ENCODE assay signal across 13 cellular contexts in the genomic region with DNA sequence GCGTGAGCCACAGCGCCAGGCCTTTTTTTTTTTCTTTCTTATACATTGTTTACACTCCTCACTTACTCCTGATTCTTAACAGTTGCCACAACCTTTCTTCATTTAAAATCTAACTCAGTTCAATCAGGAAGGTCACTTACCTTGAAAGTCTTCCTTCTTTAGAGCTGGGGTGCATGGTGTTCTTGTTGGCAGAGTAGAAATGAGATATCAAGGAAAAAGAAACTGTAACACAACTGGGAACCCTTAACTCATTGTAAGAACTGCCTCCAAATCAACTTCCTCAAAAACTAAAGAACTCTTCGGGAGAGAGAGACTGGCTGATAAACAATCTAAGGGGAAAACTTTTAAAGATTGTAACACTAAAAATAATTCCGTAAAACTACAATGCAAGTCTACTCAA. TPM values are rescaled to one million over a fixed set of nuclear protein-coding genes. Genes with fewer than 3 reads are reported as not detected.
DNase-seq lines count a peak whose midpoint lies in the region; ATAC-seq and TF ChIP-seq lines count a peak whose summit lies in the region.
"Had no signal": no experiment of that assay in that cellular context is flagged by ENCODE, and none has a peak within 500 bp of the region (broad histone marks: within the 10 kb centered on the region; RNA-seq: fewer than 3 reads in every experiment).

No MANE protein-coding gene starts in this region.

- no peak for TF ChIP-seq EP300 in tibial nerve (IDR thresholded peaks at IDR 0.05)

- H3K9me3 ChIP-seq in CD8-positive, alpha-beta memory T cell (ENCODE audit: low read length): no peaks in the 10 kb centered on the region
- H3K9me3 ChIP-seq in Peyer's patch (no peaks in the 10 kb centered on the region), tibial nerve (no peaks in the 10 kb centered on the region)

- TF ChIP-seq CTCF in HL-60 (IDR thresholded peaks at IDR 0.05; ENCODE audit: insufficient read depth, low read length): no peak
- no peak for TF ChIP-seq CTCF in WTC11 (IDR thresholded peaks at IDR 0.05)
- TF ChIP-seq CTCF in osteocyte (IDR thresholded peaks at IDR 0.05): no peak
- no peak for TF ChIP-seq CTCF in Peyer's patch (IDR thresholded peaks at IDR 0.05)
- TF ChIP-seq CTCF in tibial nerve (IDR thresholded peaks at IDR 0.05): no peak

- TF ChIP-seq POLR2A in Peyer's patch (IDR thresholded peaks at IDR 0.05) (no peak), tibial nerve (IDR thresholded peaks at IDR 0.05) (no peak)

- no peaks in the 10 kb centered on the region for H3K36me3 ChIP-seq in CD8-positive, alpha-beta memory T cell (ENCODE audit: insufficient read depth, low read length)
- no peaks in the 10 kb centered on the region for H3K36me3 ChIP-seq in Peyer's patch
- H3K36me3 ChIP-seq in tibial nerve: no peaks in the 10 kb centered on the region

- no peak overlapping the region for H3K27ac ChIP-seq in CD8-positive, alpha-beta memory T cell (ENCODE audit: low read depth, low read length)
- peak overlapping the region; percentile 85 for H3K27ac ChIP-seq in HL-60 (replicated peaks)
- H3K27ac ChIP-seq in Peyer's patch: no peak overlapping the region
- no peak overlapping the region for H3K27ac ChIP-seq in tibial nerve
- H3K27ac ChIP-seq: SK-N-MC had no signal

- ATAC-seq in WTC11 (no peak), GM19467 (IDR thresholded peaks at IDR 0.05; ENCODE audit: unreplicated experiment) (no peak)

- H3K4me1 Mint-ChIP-seq in CD8-positive, alpha-beta memory T cell: peaks cover 13 to 34% (median 27%) of the 10 kb centered on the region in 3 donors
- H3K4me1 Mint-ChIP-seq in WTC11 (peaks cover 26% of the 10 kb centered on the region), osteocyte (ENCODE audit: unreplicated experiment) (peaks cover 33% of the 10 kb centered on the region)

- H3K9me3 Mint-ChIP-seq in CD8-positive, alpha-beta memory T cell: no peaks in the 10 kb centered on the region
- no peaks in the 10 kb centered on the region for H3K9me3 Mint-ChIP-seq in WTC11
- no peaks in the 10 kb centered on the region for H3K9me3 Mint-ChIP-seq in osteocyte (ENCODE audit: unreplicated experiment)
- H3K9me3 Mint-ChIP-seq: activated T-helper 2 cell treated with anti-CD3 and anti-CD28 coated beads, Interferon-gamma antibody, Interleukin-2, Interleukin-4, amounts not matched to agents 10 μg/mL and 5 μg/mL and 100 μg/mL, durations not matched to agents 14 hours and 24 hours and 36 hours had no signal

- WGBS in tibial nerve, 2 donors: 71 to 74% methylated on average over 4 of the region's 4 CpGs

- POLR2A ChIA-PET in CD8-positive, alpha-beta memory T cell (lab: Charles Lee): no interaction called here
- POLR2A ChIA-PET in WTC11 (lab: Charles Lee): no interaction called here

- peak overlapping the region in 6 of 7 donors; percentile 9 to 86 (median 43) for H3K4me3 Mint-ChIP-seq in CD8-positive, alpha-beta memory T cell
- H3K4me3 Mint-ChIP-seq in WTC11 (0 out of 2 replicates have a peak overlapping the region, but pooled peaks have one; percentile 16), osteocyte (ENCODE audit: unreplicated experiment) (no peak overlapping the region)

- no peaks in the 10 kb centered on the region for H3K27me3 ChIP-seq in CD8-positive, alpha-beta memory T cell (ENCODE audit: insufficient read depth, low read length, poor library complexity, severe bottlenecking)
- H3K27me3 ChIP-seq in HL-60 (ENCODE audit: insufficient read depth, poor library complexity, severe bottlenecking) (no peaks in the 10 kb centered on the region), Peyer's patch (no peaks in the 10 kb centered on the region), tibial nerve (no peaks in the 10 kb centered on the region)

- H3K4me3 ChIP-seq in CD8-positive, alpha-beta memory T cell (ENCODE audit: low read length): no peak overlapping the region
- H3K4me3 ChIP-seq in HL-60 (replicated peaks; ENCODE audit: insufficient read depth, low read length) (no peak overlapping the region), Peyer's patch (no peak overlapping the region), tibial nerve (no peak overlapping the region)
- H3K4me3 ChIP-seq: SK-N-MC had no signal

- peak overlapping the region in 1 of 8 donors; percentile 37 for H3K27ac Mint-ChIP-seq in CD8-positive, alpha-beta memory T cell
- H3K27ac Mint-ChIP-seq in WTC11 (peak overlapping the region; percentile 42; the same call in 1 of the 2 replicates), osteocyte (ENCODE audit: unreplicated experiment) (peak overlapping the region; percentile 5)
- H3K27ac Mint-ChIP-seq: activated T-helper 2 cell treated with anti-CD3 and anti-CD28 coated beads, Interferon-gamma antibody, Interleukin-2, Interleukin-4, amounts not matched to agents 10 μg/mL and 5 μg/mL and 100 μg/mL, durations not matched to agents 14 hours and 24 hours and 36 hours had no signal

- H3K4me1 ChIP-seq in CD8-positive, alpha-beta memory T cell (ENCODE audit: insufficient read depth, low read length): peaks cover 17% of the 10 kb centered on the region
- H3K4me1 ChIP-seq in Peyer's patch (peaks cover 0 to 22% (median 3%) of the 10 kb centered on the region in 4 donors), tibial nerve (peaks cover 0 to 28% (median 14%) of the 10 kb centered on the region in 4 donors)

- peaks cover 0 to 9% (median 0%) of the 10 kb centered on the region in 3 donors for H3K36me3 Mint-ChIP-seq in CD8-positive, alpha-beta memory T cell
- no peaks in the 10 kb centered on the region for H3K36me3 Mint-ChIP-seq in WTC11
- no peaks in the 10 kb centered on the region for H3K36me3 Mint-ChIP-seq in osteocyte (ENCODE audit: unreplicated experiment)

- no peak for DNase-seq in CD8-positive, alpha-beta memory T cell
- DNase-seq in HL-60 (ENCODE audit: low read depth in 1 of 2, low spot score in 1 of 2) (peak in 1 of 2 experiments; percentile 4), WTC11 (ENCODE audit: low spot score) (no peak), osteocyte (ENCODE audit: extremely low spot score, unreplicated experiment) (no peak), Peyer's patch (no peak), tibial nerve (ENCODE audit: low spot score in 2 of 2) (no peak)
- DNase-seq: activated CD4-positive, alpha-beta T cell treated with anti-CD3 and anti-CD28 coated beads, Interleukin-2, amount 50 U/mL, for 1 hour; DMS 273 treated with DMSO at 0.1 percent for 48 hours; NCI-H2029 treated with DMSO at 0.1 percent for 48 hours; substantia nigra had no signal

- peaks cover 0 to 1% of the 10 kb centered on the region in 2 donors for H3K27me3 Mint-ChIP-seq in CD8-positive, alpha-beta memory T cell
- H3K27me3 Mint-ChIP-seq in WTC11 (ENCODE audit: low read depth) (peaks cover 6% of the 10 kb centered on the region; the same call in 1 of the 2 replicates), osteocyte (ENCODE audit: unreplicated experiment) (no peaks in the 10 kb centered on the region)

- CTCF ChIA-PET in CD8-positive, alpha-beta memory T cell (lab: Charles Lee): interaction anchor here (3.0 kb wide), 1 partner anchor 56 kb away, joined by 9 read pairs; no protein-coding TSS in a partner anchor
- CTCF ChIA-PET in WTC11 (lab: Charles Lee): interaction anchor here (0.9 to 2.0 kb wide), 2 partner anchors 27 to 94 kb away, joined by 3 to 5 read pairs; partner anchors contain the start of gene HESX1

TF ChIP-seq in WTC11, 78 proteins besides CTCF, POLR2A, EP300 and RAD21 (continues in another document):
- no peak for TF ChIP-seq ZNF416 (CRISPR knock-in tag; IDR thresholded peaks at IDR 0.05)
- TF ChIP-seq ZNF671 (CRISPR knock-in tag; IDR thresholded peaks at IDR 0.05): no peak
- TF ChIP-seq, protein P1, sequence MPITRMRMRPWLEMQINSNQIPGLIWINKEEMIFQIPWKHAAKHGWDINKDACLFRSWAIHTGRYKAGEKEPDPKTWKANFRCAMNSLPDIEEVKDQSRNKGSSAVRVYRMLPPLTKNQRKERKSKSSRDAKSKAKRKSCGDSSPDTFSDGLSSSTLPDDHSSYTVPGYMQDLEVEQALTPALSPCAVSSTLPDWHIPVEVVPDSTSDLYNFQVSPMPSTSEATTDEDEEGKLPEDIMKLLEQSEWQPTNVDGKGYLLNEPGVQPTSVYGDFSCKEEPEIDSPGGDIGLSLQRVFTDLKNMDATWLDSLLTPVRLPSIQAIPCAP (CRISPR knock-in tag; IDR thresholded peaks at IDR 0.05): no peak
- TF ChIP-seq, protein P2, sequence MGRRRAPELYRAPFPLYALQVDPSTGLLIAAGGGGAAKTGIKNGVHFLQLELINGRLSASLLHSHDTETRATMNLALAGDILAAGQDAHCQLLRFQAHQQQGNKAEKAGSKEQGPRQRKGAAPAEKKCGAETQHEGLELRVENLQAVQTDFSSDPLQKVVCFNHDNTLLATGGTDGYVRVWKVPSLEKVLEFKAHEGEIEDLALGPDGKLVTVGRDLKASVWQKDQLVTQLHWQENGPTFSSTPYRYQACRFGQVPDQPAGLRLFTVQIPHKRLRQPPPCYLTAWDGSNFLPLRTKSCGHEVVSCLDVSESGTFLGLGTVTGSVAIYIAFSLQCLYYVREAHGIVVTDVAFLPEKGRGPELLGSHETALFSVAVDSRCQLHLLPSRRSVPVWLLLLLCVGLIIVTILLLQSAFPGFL (CRISPR knock-in tag; IDR thresholded peaks at IDR 0.05; ENCODE audit: borderline replicate concordance): no peak
- TF ChIP-seq FOXK1 (CRISPR knock-in tag; IDR thresholded peaks at IDR 0.05): no peak
- no peak for TF ChIP-seq ZNF317 (CRISPR knock-in tag; IDR thresholded peaks at IDR 0.05; ENCODE audit: borderline replicate concordance, low read depth)
- no peak for TF ChIP-seq RORB (CRISPR knock-in tag; IDR thresholded peaks at IDR 0.05)
- no peak for TF ChIP-seq PRRX2 (CRISPR knock-in tag; IDR thresholded peaks at IDR 0.05)
- TF ChIP-seq NFATC4 (CRISPR knock-in tag; IDR thresholded peaks at IDR 0.05): no peak
- TF ChIP-seq KAT7 (CRISPR knock-in tag; IDR thresholded peaks at IDR 0.05; ENCODE audit: borderline replicate concordance): no peak
- TF ChIP-seq ESRRA (CRISPR knock-in tag; IDR thresholded peaks at IDR 0.05; ENCODE audit: borderline replicate concordance): no peak
- TF ChIP-seq NR2C2 (CRISPR knock-in tag; IDR thresholded peaks at IDR 0.05): no peak

RNA-seq across cellular contexts. Expression of gene APPL1, which starts 1.4 kb away (rescaled TPM):
- total RNA-seq in CD8-positive, alpha-beta memory T cell: 10 to 100 TPM; 35.9 to 36.1 TPM
- 43.5 TPM for polyA plus RNA-seq in CD8-positive, alpha-beta memory T cell
- 31.2 to 35.8 TPM (median 32.0 TPM) in 3 replicates for total RNA-seq in WTC11 (2021)
- 36.2 and 38.9 TPM in 2 replicates for total RNA-seq in osteocyte
- 10 to 100 TPM; 28.6 to 39.2 (median 33.0) TPM for total RNA-seq in Peyer's patch
- total RNA-seq in tibial nerve: 10 to 100 TPM; 32.8 to 37.2 (median 33.0) TPM

RNA-seq across cellular contexts. Expression of gene HESX1, which starts 26.4 kb away (rescaled TPM):
- total RNA-seq in CD8-positive, alpha-beta memory T cell: under 1 TPM in 1 of 2 experiments, not detected in 1; 0.44 TPM
- not detected for polyA plus RNA-seq in CD8-positive, alpha-beta memory T cell
- total RNA-seq in WTC11 (2021) (4.5 to 5.6 TPM (median 4.8 TPM) in 3 replicates), osteocyte (1.3 and 2.0 TPM in 2 replicates), Peyer's patch (not detected), tibial nerve (1 to 10 TPM in 2 of 4 donors, not detected in 2; 1.1 to 3.6 TPM)
